In genomic region chr2:156944871-156945270, GRCh38 we compare ENCODE assay signal across 22 cellular contexts.
"Had no signal": no experiment of that assay in that cellular context is flagged by ENCODE, and none has a peak within 500 bp of the region (broad histone marks: within the 10 kb centered on the region; RNA-seq: fewer than 3 reads in every experiment).

No MANE protein-coding gene starts in this region.

- H3K4me1 Mint-ChIP-seq: naive thymus-derived CD4-positive, alpha-beta T cell; nephron progenitor cell had no signal

- H3K27me3 ChIP-seq: esophagus squamous epithelium, neutrophil, right atrium auricular region, sigmoid colon, stomach, transverse colon had no signal

- H3K4me1 ChIP-seq: esophagus squamous epithelium, foreskin keratinocyte, right atrium auricular region, sigmoid colon, stomach, transverse colon had no signal

- H3K36me3 ChIP-seq: esophagus squamous epithelium, neutrophil, right atrium auricular region, sigmoid colon, stomach, thoracic aorta, transverse colon had no signal

- H3K36me3 Mint-ChIP-seq: naive thymus-derived CD4-positive, alpha-beta T cell had no signal

- H3K27me3 Mint-ChIP-seq: dendritic cell treated with granulocyte-macrophage colony-stimulating factor and Interleukin-4, amounts not matched to agents 40 ng/mL and 50 ng/mL, for 4 days; effector memory CD8-positive, alpha-beta T cell; naive thymus-derived CD4-positive, alpha-beta T cell had no signal

- H3K4me3 Mint-ChIP-seq: dendritic cell treated with granulocyte-macrophage colony-stimulating factor and Interleukin-4, amounts not matched to agents 40 ng/mL and 50 ng/mL, for 4 days; effector memory CD8-positive, alpha-beta T cell; naive thymus-derived CD4-positive, alpha-beta T cell; nephron progenitor cell had no signal

- DNase-seq: cerebellar nuclear complex; effector memory CD8-positive, alpha-beta T cell; esophagus squamous epithelium; foreskin keratinocyte; left cardiac atrium; left ventricle myocardium superior; mesendoderm; naive thymus-derived CD4-positive, alpha-beta T cell; nephron progenitor cell; posterior cingulate gyrus; sigmoid colon; small intestine; stimulated activated CD4-positive, alpha-beta T cell treated with anti-CD3 and anti-CD28 coated beads, Interleukin-12 subunit alpha, Interleukin-12 subunit beta, amount 100 ng/mL, for 4 hours; stimulated activated naive CD4-positive, alpha-beta T cell; stomach; substantia nigra; transverse colon had no signal

- ATAC-seq: effector memory CD8-positive, alpha-beta T cell; foreskin keratinocyte; left cardiac atrium; left ventricle myocardium superior; naive thymus-derived CD4-positive, alpha-beta T cell had no signal

- H3K9me3 Mint-ChIP-seq: dendritic cell treated with granulocyte-macrophage colony-stimulating factor and Interleukin-4, amounts not matched to agents 40 ng/mL and 50 ng/mL, for 4 days; nephron progenitor cell had no signal

- H3K9me3 ChIP-seq: esophagus squamous epithelium, neutrophil, right atrium auricular region, sigmoid colon, stomach, thoracic aorta, transverse colon had no signal

- H3K4me3 ChIP-seq: esophagus squamous epithelium, lung, right atrium auricular region, sigmoid colon, stomach, thoracic aorta, transverse colon had no signal

- H3K27ac ChIP-seq: esophagus squamous epithelium, foreskin keratinocyte, neutrophil, right atrium auricular region, sigmoid colon, stomach, thoracic aorta, transverse colon had no signal

- H3K27ac Mint-ChIP-seq: dendritic cell treated with granulocyte-macrophage colony-stimulating factor and Interleukin-4, amounts not matched to agents 40 ng/mL and 50 ng/mL, for 4 days; effector memory CD8-positive, alpha-beta T cell; naive thymus-derived CD4-positive, alpha-beta T cell; nephron progenitor cell had no signal
